ENCODE assay signal across 9 cellular contexts in the genomic region with DNA sequence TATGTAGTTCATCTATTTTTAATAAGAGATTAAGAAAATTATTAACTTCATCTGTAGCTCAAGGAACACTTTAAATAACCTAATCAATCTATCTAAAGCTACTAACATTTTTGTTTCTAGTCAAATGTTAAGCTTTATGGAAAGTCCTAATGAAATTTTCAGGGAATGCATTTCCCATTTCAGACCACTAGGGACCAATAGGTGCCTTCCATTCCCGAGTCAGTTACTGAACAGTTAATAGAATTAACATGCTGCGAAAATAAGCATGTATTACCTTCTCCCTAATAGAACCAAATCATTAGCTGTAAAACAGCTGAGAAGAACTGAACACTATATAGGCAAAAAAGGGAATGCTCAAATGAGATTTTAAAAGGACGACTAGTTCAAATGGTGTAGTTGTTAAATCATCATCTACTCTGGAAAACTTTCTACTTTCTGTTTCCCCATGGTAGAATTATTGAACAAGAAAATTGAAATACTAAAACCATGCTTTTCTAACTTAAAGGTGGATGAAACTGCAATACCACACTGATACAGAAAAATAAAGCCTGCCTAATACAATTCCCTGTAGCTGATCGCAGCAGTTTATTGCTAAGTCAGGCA. TPM values are rescaled to one million over a fixed set of nuclear protein-coding genes. Genes with fewer than 3 reads are reported as not detected.
A peak's percentile ranks its signal among the peaks of the same experiment; 100 is the strongest.
DNase-seq lines count a peak whose midpoint lies in the region; ATAC-seq and TF ChIP-seq lines count a peak whose summit lies in the region.
"Had no signal": no experiment of that assay in that cellular context is flagged by ENCODE, and none has a peak within 500 bp of the region (broad histone marks: within the 10 kb centered on the region; RNA-seq: fewer than 3 reads in every experiment).

No MANE protein-coding gene starts in this region.

- no peaks in the 10 kb centered on the region for H3K9me2 ChIP-seq in DOHH2 (replicated peaks; ENCODE audit: control insufficient read depth, low read length)

- H3K36me3 ChIP-seq in DOHH2 (ENCODE audit: control insufficient read depth, low read length) (no peaks in the 10 kb centered on the region), osteoblast (ENCODE audit: insufficient read depth, low read length) (no peaks in the 10 kb centered on the region)

- no peaks in the 10 kb centered on the region for H3F3A ChIP-seq in DOHH2 (ENCODE audit: control insufficient read depth, insufficient read depth)

- ATAC-seq in HG03469 (IDR thresholded peaks at IDR 0.05; ENCODE audit: unreplicated experiment) (no peak), HG02610 (IDR thresholded peaks at IDR 0.05; ENCODE audit: unreplicated experiment) (no peak), HG02642 (IDR thresholded peaks at IDR 0.05; ENCODE audit: poor library complexity, unreplicated experiment) (no peak)

- H3K4me3 ChIP-seq in DOHH2 (ENCODE audit: low read length) (no peak overlapping the region), LNCaP clone FGC (ENCODE audit: low read depth, low read length) (no peak overlapping the region), osteoblast (ENCODE audit: insufficient read depth, low read length) (peak overlapping the region; percentile 58)

- TF ChIP-seq CTCF in DOHH2 (IDR thresholded peaks at IDR 0.05; ENCODE audit: low read depth, low read length, poor library complexity, severe bottlenecking): peak; percentile 39
- TF ChIP-seq CTCF in LNCaP clone FGC (IDR thresholded peaks at IDR 0.05; ENCODE audit: control insufficient read depth, extremely low read depth, insufficient read depth): peak; percentile 50
- TF ChIP-seq CTCF in osteoblast (IDR thresholded peaks at IDR 0.05; ENCODE audit: extremely low read depth, low read depth, low read length): peak; percentile 60

- H2AFZ ChIP-seq in osteoblast (ENCODE audit: low read length): no peak overlapping the region

- DNase-seq in LNCaP clone FGC (ENCODE audit: low read depth) (no peak), cerebellum (ENCODE audit: low spot score) (peak; percentile 3), osteoblast (ENCODE audit: insufficient read length, low spot score, missing footprints) (no peak), NCI-H146 treated with DMSO at 0.1 percent for 48 hours (lab: John Stamatoyannopoulos, UW; ENCODE audit: unreplicated experiment) (no peak)
- DNase-seq: foreskin melanocyte had no signal

- H3K27me3 ChIP-seq in DOHH2 (ENCODE audit: control insufficient read depth, low read length) (no peaks in the 10 kb centered on the region), osteoblast (ENCODE audit: insufficient read depth, low read length) (no peaks in the 10 kb centered on the region)

- H3K9me3 ChIP-seq in DOHH2 (ENCODE audit: control insufficient read depth, insufficient read depth, low read length) (no peaks in the 10 kb centered on the region), osteoblast (ENCODE audit: low read depth, low read length) (no peaks in the 10 kb centered on the region)

- H3K79me2 ChIP-seq in DOHH2 (ENCODE audit: control insufficient read depth, low read length) (peaks cover 82% of the 10 kb centered on the region), osteoblast (ENCODE audit: insufficient read depth, low read length) (peaks cover 61% of the 10 kb centered on the region)

- H4K20me1 ChIP-seq in DOHH2 (ENCODE audit: control insufficient read depth, insufficient read depth, low read depth, low read length): peaks cover 9% of the 10 kb centered on the region
- peaks cover 33% of the 10 kb centered on the region for H4K20me1 ChIP-seq in osteoblast (ENCODE audit: insufficient read depth, low read length)

- H3K27ac ChIP-seq in DOHH2 (ENCODE audit: low read depth, low read length) (no peak overlapping the region), osteoblast (ENCODE audit: low read depth, low read length) (no peak overlapping the region)

- H3K4me1 ChIP-seq in DOHH2 (ENCODE audit: control insufficient read depth, low read length) (peaks cover 13% of the 10 kb centered on the region), osteoblast (ENCODE audit: insufficient read depth, low read length) (peaks cover 15% of the 10 kb centered on the region)

- H3K4me2 ChIP-seq in DOHH2 (ENCODE audit: low read length) (no peak overlapping the region), osteoblast (ENCODE audit: insufficient read depth, low read length) (peak overlapping the region; percentile 57)

RNA-seq across cellular contexts. Expression of a gene that starts 22.5 kb away (rescaled TPM):
- total RNA-seq in cerebellum (21.0 TPM), osteoblast (23.9 and 26.2 TPM in 2 replicates)
